In genomic region chr3:195061756-195062655, GRCh38 we compare ENCODE assay signal across 19 cellular contexts.
A peak's percentile ranks its signal among the peaks of the same experiment; 100 is the strongest.
DNase-seq lines count a peak whose midpoint lies in the region; ATAC-seq, FAIRE-seq and TF ChIP-seq lines count a peak whose summit lies in the region.
"Had no signal": no experiment of that assay in that cellular context is flagged by ENCODE, and none has a peak within 500 bp of the region (broad histone marks: within the 10 kb centered on the region; RNA-seq: fewer than 3 reads in every experiment).

No MANE protein-coding gene starts in this region.

- FAIRE-seq in H1 (lab: Jason Lieb, UNC) (no peak), GM12891 (lab: Jason Lieb, UNC) (no peak)
- FAIRE-seq: HTR-8/SVneo had no signal

- no peak overlapping the region for H3K4me3 Mint-ChIP-seq in naive thymus-derived CD4-positive, alpha-beta T cell
- H3K4me3 Mint-ChIP-seq: CD14-positive monocyte, H9 had no signal

- no peaks in the 10 kb centered on the region for H3K36me3 Mint-ChIP-seq in naive thymus-derived CD4-positive, alpha-beta T cell

- no peak overlapping the region for H3K4ac ChIP-seq in H1 (replicated peaks; ENCODE audit: insufficient read length, low read depth, low read length)

- H3K9me3 ChIP-seq in H1 (ENCODE audit: insufficient read depth in 2 of 2, low read depth in 1 of 2, low read length in 1 of 2): peaks cover 0 to 11% of the 10 kb centered on the region in 2 experiments; a peak in 1 of 4 replicates
- H3K9me3 ChIP-seq in naive thymus-derived CD4-positive, alpha-beta T cell (ENCODE audit: control insufficient read depth in 2 of 3, low read length in 3 of 3): no peaks in the 10 kb centered on the region
- H3K9me3 ChIP-seq in spleen: no peaks in the 10 kb centered on the region
- H3K9me3 ChIP-seq: SJSA1 had no signal

- no peaks in the 10 kb centered on the region for H3K79me2 ChIP-seq in H1 (ENCODE audit: control insufficient read depth in 1 of 2, insufficient read depth in 2 of 2, low read length in 2 of 2)

- TF ChIP-seq CTCF in H1 (IDR thresholded peaks at IDR 0.05; ENCODE audit: control extremely low read depth in 1 of 3, insufficient read depth in 1 of 3, low read depth in 1 of 3, low read length in 3 of 3) (no peak), spleen (IDR thresholded peaks at IDR 0.05 in 8 of 11, conservative IDR thresholded peaks at IDR 0.05 in 3 of 11) (no peak)

- ATAC-seq in naive thymus-derived CD4-positive, alpha-beta T cell: peak; percentile 5

- peaks cover 0 to 2% (median 0%) of the 10 kb centered on the region in 7 donors for H3K4me1 Mint-ChIP-seq in naive thymus-derived CD4-positive, alpha-beta T cell

- no peak overlapping the region for H3K18ac ChIP-seq in H1 (ENCODE audit: extremely low read depth, low read length)

- no peak overlapping the region for H4K91ac ChIP-seq in H1 (replicated peaks; ENCODE audit: insufficient read length, low read length)

- H3K27me3 ChIP-seq in H1 (replicated peaks in 1 of 4; ENCODE audit: control insufficient read depth in 3 of 4, extremely low read depth in 1 of 4, insufficient read depth in 3 of 4, low read length in 3 of 4) (no peaks in the 10 kb centered on the region), spleen (replicated peaks in 1 of 7) (no peaks in the 10 kb centered on the region)
- H3K27me3 ChIP-seq in naive thymus-derived CD4-positive, alpha-beta T cell (ENCODE audit: control insufficient read depth in 2 of 2, insufficient read depth in 2 of 2, low read length in 2 of 2): no peaks in the 10 kb centered on the region
- H3K27me3 ChIP-seq: SJSA1 had no signal

- TF ChIP-seq EP300 in H1 (IDR thresholded peaks at IDR 0.05; ENCODE audit: borderline replicate concordance in 1 of 2, low read depth in 2 of 2, low read length in 2 of 2): no peak

- peaks cover 0 to 7% (median 0%) of the 10 kb centered on the region in 11 donors for H3K9me3 Mint-ChIP-seq in naive thymus-derived CD4-positive, alpha-beta T cell

- no peak overlapping the region for H2AFZ ChIP-seq in H1 (ENCODE audit: low read length)

- H4K8ac ChIP-seq in H1 (ENCODE audit: extremely low read depth, insufficient read depth, low read length): 0 out of 2 replicates have a peak overlapping the region, but pooled peaks have one; percentile 42

- peaks cover 0 to 5% (median 0%) of the 10 kb centered on the region in 5 donors for H3K27me3 Mint-ChIP-seq in naive thymus-derived CD4-positive, alpha-beta T cell

- no peak overlapping the region for H3K23ac ChIP-seq in H1 (ENCODE audit: insufficient read length)

- H2BK120ac ChIP-seq in H1 (replicated peaks; ENCODE audit: low read depth, low read length): no peak overlapping the region

- no peak overlapping the region for H2BK5ac ChIP-seq in H1 (ENCODE audit: low read depth, low read length)

- intact Hi-C loops in naive thymus-derived CD4-positive, alpha-beta T cell (cut with micrococcal nuclease): no loop called here
- intact Hi-C loops in spleen (cut with DNase I; ENCODE audit: low total_unique reads): no loop called here

- H2BK12ac ChIP-seq in H1 (ENCODE audit: low read depth, low read length): no peak overlapping the region; the same call in 1 of the 2 replicates

- H3K27ac ChIP-seq in H1 (ENCODE audit: low read depth, low read length) (no peak overlapping the region; the same call in 1 of the 2 replicates), spleen (peak overlapping the region in 3 of 8 donors; percentile 39 to 62 (median 39))
- no peak overlapping the region for H3K27ac ChIP-seq in naive thymus-derived CD4-positive, alpha-beta T cell (ENCODE audit: low read depth, low read length)
- H3K27ac ChIP-seq: 22Rv1, SJSA1 had no signal

- H3K4me1 ChIP-seq in H1 (replicated peaks in 1 of 4; ENCODE audit: control insufficient read depth in 3 of 4, insufficient read depth in 4 of 4, low read length in 3 of 4) (peaks cover 0 to 5% (median 0%) of the 10 kb centered on the region in 4 experiments; a peak in 2 of 7 replicates), spleen (peaks cover 4 to 46% (median 21%) of the 10 kb centered on the region in 6 donors)
- H3K4me1 ChIP-seq in naive thymus-derived CD4-positive, alpha-beta T cell (ENCODE audit: control insufficient read depth in 2 of 2, insufficient read depth in 2 of 2, low read length in 2 of 2): no peaks in the 10 kb centered on the region
- H3K4me1 ChIP-seq: SJSA1 had no signal

- H4K20me1 ChIP-seq in H1 (replicated peaks in 1 of 2; ENCODE audit: control insufficient read depth in 1 of 2, insufficient read depth in 2 of 2, low read length in 2 of 2): no peaks in the 10 kb centered on the region

- POLR2A ChIA-PET in H1 (lab: Charles Lee; ENCODE audit: partially characterized antibody): interaction anchor here (1.0 to 1.5 kb wide), 3 partner anchors 9 to 19 kb away, joined by 3 to 5 read pairs (median 3); no protein-coding TSS in a partner anchor
- POLR2A ChIA-PET in naive thymus-derived CD4-positive, alpha-beta T cell (lab: Charles Lee): no interaction called here

- DNase-seq in activated effector memory CD4-positive, alpha-beta T cell treated with anti-CD3 and anti-CD28 coated beads, Interleukin-2, amount 50 U/mL, for 16 hours: peak; percentile 50
- DNase-seq in activated effector memory CD4-positive, alpha-beta T cell treated with Interleukin-2 at 50 U/mL for 16 hours: no peak
- DNase-seq in H1 (ENCODE audit: low read depth in 1 of 2, low spot score in 2 of 2) (no peak), spleen (peak; percentile 70), superior temporal gyrus (ENCODE audit: extremely low spot score) (no peak), DMS153 (lab: John Stamatoyannopoulos, UW) (no peak), GM12891 (ENCODE audit: insufficient read length, low spot score) (no peak)
- no peak for DNase-seq in naive thymus-derived CD4-positive, alpha-beta T cell
- DNase-seq: DND-41, H9, MM.1S, NCI-H1092 treated with DMSO at 0.1 percent for 48 hours, NCI-H146, NCI-H2081, NCI-H2171 treated with DMSO at 0.1 percent for 48 hours had no signal

- no peak overlapping the region for H2AK5ac ChIP-seq in H1 (ENCODE audit: low read depth, low read length)

- H3K36me3 ChIP-seq in H1 (ENCODE audit: control insufficient read depth in 2 of 4, insufficient read depth in 4 of 4, low read length in 3 of 4) (peaks cover 0 to 9% (median 0%) of the 10 kb centered on the region in 4 experiments; a peak in 1 of 8 replicates), spleen (no peaks in the 10 kb centered on the region)
- H3K36me3 ChIP-seq in naive thymus-derived CD4-positive, alpha-beta T cell (ENCODE audit: control insufficient read depth in 2 of 3, insufficient read depth in 3 of 3, low read length in 3 of 3): no peaks in the 10 kb centered on the region
- H3K36me3 ChIP-seq: SJSA1 had no signal

- H3K23me2 ChIP-seq in H1 (ENCODE audit: low read depth, low read length): no peaks in the 10 kb centered on the region

- H4K5ac ChIP-seq in H1 (ENCODE audit: insufficient read length, low read depth, low read length): no peak overlapping the region

- no peak overlapping the region for H3K4me3 ChIP-seq in H1 (ENCODE audit: extremely low read depth in 1 of 4, insufficient read depth in 2 of 4, low read depth in 3 of 4, low read length in 4 of 4)
- no peak overlapping the region for H3K4me3 ChIP-seq in naive thymus-derived CD4-positive, alpha-beta T cell (ENCODE audit: low read length)
- no peak overlapping the region for H3K4me3 ChIP-seq in spleen
- H3K4me3 ChIP-seq: SJSA1 had no signal

- H3K9ac ChIP-seq in H1 (replicated peaks in 1 of 4; ENCODE audit: extremely low read depth in 1 of 4, low read depth in 3 of 4, low read length in 3 of 4): no peak overlapping the region

- no peak overlapping the region for H2BK15ac ChIP-seq in H1 (ENCODE audit: low read length)

- TF ChIP-seq POLR2A in H1 (IDR thresholded peaks at IDR 0.05; ENCODE audit: control extremely low read depth in 1 of 2, low read depth in 2 of 2, low read length in 2 of 2) (no peak), spleen (IDR thresholded peaks at IDR 0.05) (no peak), GM12891 (IDR thresholded peaks at IDR 0.05; ENCODE audit: low read depth, low read length) (no peak)

- no peak overlapping the region for H3K56ac ChIP-seq in H1 (replicated peaks; ENCODE audit: insufficient read length, low read depth, low read length)

- CTCF ChIA-PET in H1 (lab: Charles Lee; ENCODE audit: partially characterized antibody): interaction anchor here (0.6 to 5.0 kb wide), 17 partner anchors 9 to 392 kb away, joined by 3 to 23 read pairs (median 4); no protein-coding TSS in a partner anchor
- CTCF ChIA-PET in naive thymus-derived CD4-positive, alpha-beta T cell (lab: Charles Lee): no interaction called here

- no peak overlapping the region for H3K14ac ChIP-seq in H1 (ENCODE audit: insufficient read length)

- H3K4me2 ChIP-seq in H1 (ENCODE audit: insufficient read depth in 1 of 2, low read depth in 2 of 2, low read length in 2 of 2): no peak overlapping the region

- H3K79me1 ChIP-seq in H1 (ENCODE audit: low read depth, low read length): no peaks in the 10 kb centered on the region

- no peak for TF ChIP-seq RAD21 in H1 (IDR thresholded peaks at IDR 0.05 in 1 of 2, conservative IDR thresholded peaks at IDR 0.05 in 1 of 2; ENCODE audit: low read depth in 2 of 2, low read length in 2 of 2)

- H2BK20ac ChIP-seq in H1 (ENCODE audit: low read length): no peak overlapping the region

- 93% methylated on average over 36 of the region's 36 CpGs; no CpG with 5 or more reads in 1 of the 2 experiments for WGBS in H1 (ENCODE audit: extremely low coverage in 1 of 2, insufficient coverage in 1 of 2, insufficient read length in 1 of 2, insufficient replicate concordance in 2 of 2, low coverage in 1 of 2, low lambda C conversion rate in 2 of 2, missing lambda C conversion rate in 1 of 2), 2 experiments
- WGBS in spleen, 5 donors: 80 to 88% (median 83%) methylated on average over 29 to 36 of the region's 36 CpGs

- H3K27ac Mint-ChIP-seq in naive thymus-derived CD4-positive, alpha-beta T cell: no peak overlapping the region

TF ChIP-seq in GM12891, 5 proteins besides CTCF, POLR2A, EP300 and RAD21:
- TF ChIP-seq PAX5 (IDR thresholded peaks at IDR 0.05; ENCODE audit: insufficient read depth, low read length, severe bottlenecking) (no peak), POU2F2 (IDR thresholded peaks at IDR 0.05; ENCODE audit: low read depth, low read length) (no peak), SPI1 (IDR thresholded peaks at IDR 0.05; ENCODE audit: low read depth, low read length) (no peak), POLR2AphosphoS5 (IDR thresholded peaks at IDR 0.05; ENCODE audit: low read depth, low read length) (no peak), TAF1 (IDR thresholded peaks at IDR 0.05; ENCODE audit: low read depth, low read length) (no peak)

Comparison
In these comparisons a context has a peak if more than half of its experiments do, and no peak if none do; other contexts are left out.
1. DNase-seq: peak in activated effector memory CD4-positive, alpha-beta T cell treated with anti-CD3 and anti-CD28 coated beads, Interleukin-2, amount 50 U/mL, for 16 hours (single experiment) and spleen (single experiment); none in activated effector memory CD4-positive, alpha-beta T cell treated with Interleukin-2 at 50 U/mL for 16 hours (single experiment), H1 (0 of 2), naive thymus-derived CD4-positive, alpha-beta T cell (0 of 9), superior temporal gyrus (single experiment), DMS153 (single experiment) and GM12891 (single experiment).